Comparison of ENCODE assay signal across 8 cellular contexts in the genomic region with DNA sequence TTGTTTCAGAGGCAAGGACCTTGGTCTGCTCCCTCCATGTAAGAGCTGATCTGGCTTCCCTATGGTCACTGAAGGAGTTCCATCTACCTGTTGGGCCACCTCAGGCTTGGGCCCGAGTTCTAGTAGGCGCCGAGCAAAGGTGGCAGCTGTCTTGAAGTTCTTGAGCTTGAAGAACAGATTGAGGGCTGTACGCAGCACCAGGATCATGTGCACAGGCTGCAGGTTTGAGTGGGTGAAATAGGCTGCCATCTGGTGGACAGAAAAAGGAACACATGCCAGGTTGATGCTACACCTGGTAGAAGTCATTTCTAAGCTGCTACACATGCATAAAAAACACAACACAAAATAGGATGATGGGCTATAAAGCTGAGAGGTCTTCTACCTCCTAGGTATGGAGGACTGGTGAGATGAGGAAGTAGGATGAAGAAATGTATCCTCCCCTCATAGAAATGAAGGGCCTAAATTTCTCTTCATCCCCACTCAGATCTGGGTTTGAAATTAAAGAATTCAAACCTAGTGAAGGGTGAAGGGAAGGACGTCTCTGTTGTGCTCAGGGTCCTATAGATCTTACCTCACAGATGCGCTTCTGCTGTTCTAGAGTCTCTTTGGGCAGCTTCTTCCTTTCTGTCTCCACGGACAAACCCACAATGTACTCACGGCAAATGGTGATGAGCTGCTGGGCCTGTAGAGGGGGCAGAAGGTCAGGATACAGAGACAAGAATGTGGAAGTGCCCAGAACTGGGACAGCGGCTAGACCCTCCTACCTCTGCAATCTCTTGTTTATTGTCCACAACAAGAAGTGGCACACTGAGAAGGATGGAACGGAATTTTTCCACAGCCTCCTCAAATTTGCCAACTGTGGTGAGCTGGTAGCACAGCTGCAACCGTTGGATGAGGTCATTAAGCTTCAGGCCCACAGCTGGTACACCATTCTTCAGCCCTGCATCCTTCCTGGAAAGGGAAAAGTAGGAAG. TPM values are rescaled to one million over a fixed set of nuclear protein-coding genes. Genes with fewer than 3 reads are reported as not detected.
DNase-seq lines count a peak whose midpoint lies in the region; ATAC-seq, FAIRE-seq and TF ChIP-seq lines count a peak whose summit lies in the region.

No MANE protein-coding gene starts in this region.

- H3K4me2 ChIP-seq in DND-41 (ENCODE audit: insufficient read depth, low read length): no peak overlapping the region
- H3K4me2 ChIP-seq in GM12878 (ENCODE audit: control insufficient read depth, insufficient read depth): no peak overlapping the region
- H3K4me2 ChIP-seq in smooth muscle cell: no peak overlapping the region

- peaks cover 65% of the 10 kb centered on the region for H3F3A ChIP-seq in smooth muscle cell (ENCODE audit: low read depth)

- no peak for TF ChIP-seq POLR2A in GM12878 (IDR thresholded peaks at IDR 0.05; ENCODE audit: low read depth, low read length)

- TF ChIP-seq EP300 in GM12878 (IDR thresholded peaks at IDR 0.05; ENCODE audit: borderline replicate concordance in 1 of 2, control insufficient read depth in 1 of 2, low read depth in 2 of 2, low read length in 2 of 2): no peak

- H3K27me3 ChIP-seq in DND-41 (ENCODE audit: insufficient read depth, low read length, poor library complexity) (no peaks in the 10 kb centered on the region), GM12878 (replicated peaks in 1 of 2; ENCODE audit: control insufficient read depth in 2 of 2, insufficient read depth in 2 of 2, low read length in 1 of 2) (no peaks in the 10 kb centered on the region), smooth muscle cell (ENCODE audit: low read depth) (no peaks in the 10 kb centered on the region)

- POLR2A ChIA-PET in GM12878 (lab: Charles Lee): interaction anchor here (0.8 to 1.2 kb wide), 6 partner anchors 17 to 190 kb away, joined by 3 to 6 read pairs (median 4); a partner anchor contains a TSS

- no peaks in the 10 kb centered on the region for H3K4me1 ChIP-seq in DND-41 (ENCODE audit: insufficient read depth, low read length)
- H3K4me1 ChIP-seq in GM12878 (ENCODE audit: control insufficient read depth, insufficient read depth, low read length): no peaks in the 10 kb centered on the region
- no peaks in the 10 kb centered on the region for H3K4me1 ChIP-seq in smooth muscle cell (ENCODE audit: low read depth)

- intact Hi-C loops in GM12878 (cut with micrococcal nuclease; ENCODE audit: unreplicated experiment): loop anchor here (1.0 to 5.0 kb wide), 4 partner anchors 39 to 190 kb away; no protein-coding TSS in a partner anchor

- CTCF ChIA-PET in GM12878 (lab: Yijun Ruan, JAX): interaction anchor here (0.6 to 10.7 kb wide), 73 partner anchors 8 to 752 kb away, joined by 3 to 231 read pairs (median 5); a partner anchor contains a TSS

- WGBS in GM12878 (ENCODE audit: insufficient coverage, insufficient replicate concordance, low lambda C conversion rate, missing lambda C conversion rate): 41% methylated on average over 11 of the region's 11 CpGs
- WGBS in smooth muscle cell (ENCODE audit: low lambda C conversion rate): 80% methylated on average over 11 of the region's 11 CpGs

- peak; percentile 89 for TF ChIP-seq CTCF in DND-41 (IDR thresholded peaks at IDR 0.05; ENCODE audit: borderline replicate concordance, extremely low read depth, low read length, poor library complexity, severe bottlenecking)
- TF ChIP-seq CTCF in GM12878 (IDR thresholded peaks at IDR 0.05 in 2 of 3, conservative IDR thresholded peaks at IDR 0.05 in 1 of 3; ENCODE audit: control insufficient read depth in 2 of 3, extremely low read depth in 1 of 3, insufficient read depth in 1 of 3, low read depth in 3 of 3, low read length in 3 of 3): peak; percentile 74 to 84 (median 80)
- TF ChIP-seq CTCF in smooth muscle cell (IDR thresholded peaks at IDR 0.05; ENCODE audit: borderline replicate concordance, insufficient read depth, poor library complexity, severe bottlenecking): peak; percentile 72

- H3K36me3 ChIP-seq in DND-41 (ENCODE audit: insufficient read depth, low read length) (peaks cover 74% of the 10 kb centered on the region), GM12878 (ENCODE audit: control insufficient read depth in 2 of 2, insufficient read depth in 2 of 2, low read length in 1 of 2) (peaks cover 34 to 40% of the 10 kb centered on the region in 2 experiments), smooth muscle cell (ENCODE audit: low read depth) (peaks cover 42% of the 10 kb centered on the region)

- H3K27ac ChIP-seq in DND-41 (ENCODE audit: low read length) (no peak overlapping the region), GM12878 (ENCODE audit: control insufficient read depth, insufficient read depth) (no peak overlapping the region), smooth muscle cell (ENCODE audit: low read depth) (no peak overlapping the region)

- H2AFZ ChIP-seq in DND-41 (ENCODE audit: low read depth, low read length): no peak overlapping the region
- H2AFZ ChIP-seq in GM12878 (ENCODE audit: control insufficient read depth, low read depth, low read length): no peak overlapping the region
- H2AFZ ChIP-seq in smooth muscle cell (ENCODE audit: low read depth): no peak overlapping the region

- H3K4me3 ChIP-seq in DND-41 (ENCODE audit: low read depth in 1 of 2, low read length in 2 of 2) (no peak overlapping the region), GM12878 (no peak overlapping the region), smooth muscle cell (no peak overlapping the region)

- SMC1A ChIA-PET in GM12878 (lab: Charles Lee; ENCODE audit: uncharacterized antibody, unreplicated experiment): interaction anchor here (0.6 to 5.0 kb wide), 56 partner anchors 9 to 252 kb away, joined by 3 to 98 read pairs (median 5); a partner anchor contains a TSS

- ATAC-seq in DND-41 (ENCODE audit: insufficient read depth, low read depth) (peak; percentile 96), HG02588 (IDR thresholded peaks at IDR 0.05; ENCODE audit: unreplicated experiment) (peak; percentile 55), GM12878 (peak; percentile 99), GM21717 (IDR thresholded peaks at IDR 0.05; ENCODE audit: unreplicated experiment) (no peak)

- no TSS peak for BruUV-seq in GM12878 (replicated peaks; lab: Mats Ljungman, UMichigan)

- peak; percentile 67 for TF ChIP-seq RAD21 in GM12878 (IDR thresholded peaks at IDR 0.05; ENCODE audit: insufficient read depth, low read depth, low read length)

- in situ Hi-C loops in GM12878 (cut with MboI): loop anchor here (5.0 kb wide), 2 partner anchors 99 to 194 kb away; a partner anchor contains a TSS

- H4K20me1 ChIP-seq in DND-41 (ENCODE audit: insufficient read depth, low read length) (no peaks in the 10 kb centered on the region), GM12878 (ENCODE audit: control insufficient read depth, insufficient read depth) (no peaks in the 10 kb centered on the region), smooth muscle cell (ENCODE audit: low read depth) (peaks cover 66% of the 10 kb centered on the region)

- peak; percentile 70 for DNase-seq in DND-41
- DNase-seq in NCI-H2029 treated with DMSO at 0.1 percent for 48 hours (lab: John Stamatoyannopoulos, UW): peak; percentile 71
- peak; percentile 45 for DNase-seq in GM12878 (ENCODE audit: low read depth, low spot score)
- DNase-seq in hypothalamus (lab: John Stamatoyannopoulos, UW): peak in 39 of 51 donors; percentile 2 to 74 (median 34)
- no peak for DNase-seq in smooth muscle cell (lab: John Stamatoyannopoulos, UW; ENCODE audit: unreplicated experiment)

- no peak overlapping the region for H3K9ac ChIP-seq in DND-41 (ENCODE audit: low read depth, low read length)
- no peak overlapping the region for H3K9ac ChIP-seq in GM12878 (ENCODE audit: control insufficient read depth, insufficient read depth, low read length)
- H3K9ac ChIP-seq in smooth muscle cell (ENCODE audit: low read depth): no peak overlapping the region

- peak; percentile 87 for FAIRE-seq in TTC549 (lab: Jason Lieb, UNC)
- FAIRE-seq in GM12878 (lab: Jason Lieb, UNC): peak; percentile 99

- no peaks in the 10 kb centered on the region for H3K79me2 ChIP-seq in DND-41 (ENCODE audit: insufficient read depth, low read length)
- no peaks in the 10 kb centered on the region for H3K79me2 ChIP-seq in GM12878 (ENCODE audit: control insufficient read depth, insufficient read depth, low read length)
- H3K79me2 ChIP-seq in smooth muscle cell (ENCODE audit: low read depth): no peaks in the 10 kb centered on the region

- no peaks in the 10 kb centered on the region for H3K9me3 ChIP-seq in DND-41 (ENCODE audit: insufficient read depth, low read length, severe bottlenecking)
- H3K9me3 ChIP-seq in GM12878 (replicated peaks; ENCODE audit: control insufficient read depth, insufficient read depth, low read length): no peaks in the 10 kb centered on the region
- H3K9me3 ChIP-seq in smooth muscle cell (replicated peaks; ENCODE audit: low read depth): no peaks in the 10 kb centered on the region

- RAD21 ChIA-PET in GM12878 (lab: Charles Lee; ENCODE audit: unreplicated experiment): interaction anchor here (0.6 to 5.5 kb wide), 34 partner anchors 10 to 317 kb away, joined by 3 to 105 read pairs (median 5); a partner anchor contains a TSS

RNA-seq across cellular contexts. Expression of a gene that starts 6.6 kb away (rescaled TPM):
- 72.6 and 76.5 TPM in 2 replicates for total RNA-seq in GM12878 (2013; cell fraction: nucleolus; rRNA removed)
- total RNA-seq in GM12878 (2014; rRNA removed) (33.9 and 34.5 TPM in 2 replicates), GM12878 (2014; rRNA removed; fragmentation: Illumina TruSeq; extraction: Trizol) (26.9 and 27.6 TPM in 2 replicates), GM12878 (2021) (46.5 and 47.2 TPM in 2 replicates), smooth muscle cell (40.2 and 47.1 TPM in 2 replicates)
- 15.4 TPM for polyA plus RNA-seq in GM12878 (2011; ENCODE audit: low read depth)
- polyA plus RNA-seq in GM12878 (2011; rRNA removed) (58.1 and 72.2 TPM in 2 replicates), GM12878 (2014; fragmentation: Illumina TruSeq; extraction: Trizol) (39.1 and 49.5 TPM in 2 replicates), GM12878 (2014; fragmentation: Nextera tagmentation; extraction: Ambion mirVana) (10 to 100 TPM; 29.4 to 50.8 TPM), GM12878 (2014; rRNA removed) (24.9 and 27.1 TPM in 2 replicates), GM12878 (2016; fragmentation: Nextera tagmentation; extraction: Ambion mirVana) (10 to 100 TPM; 40.1 to 42.2 TPM), smooth muscle cell (29.2 and 34.5 TPM in 2 replicates)
- 33.2 and 38.9 TPM in 2 replicates for polyA plus RNA-seq in GM12878 (2011; cell fraction: cytosol; rRNA removed)
- polyA plus RNA-seq in GM12878 (2011; cell fraction: nucleus; rRNA removed): 31.6 and 55.3 TPM in 2 replicates
- polyA plus RNA-seq in GM12878 (2012): 20.2 and 24.2 TPM in 2 replicates
- 47.9 and 64.5 TPM in 2 replicates for polyA minus RNA-seq in GM12878 (2011; rRNA and poly(A)+ RNA removed)
- polyA minus RNA-seq in GM12878 (2011; cell fraction: cytosol; rRNA and poly(A)+ RNA removed): 7.1 and 10.7 TPM in 2 replicates
- 36.0 and 42.8 TPM in 2 replicates for polyA minus RNA-seq in GM12878 (2011; cell fraction: nucleus; rRNA and poly(A)+ RNA removed)

RNA-seq across cellular contexts. Expression of a gene that starts 29.2 kb away (rescaled TPM):
- 503 and 542 TPM in 2 replicates for total RNA-seq in GM12878 (2013; cell fraction: nucleolus; rRNA removed)
- total RNA-seq in GM12878 (2014; rRNA removed) (81.3 and 95.1 TPM in 2 replicates), GM12878 (2014; rRNA removed; fragmentation: Illumina TruSeq; extraction: Trizol) (69.1 and 70.0 TPM in 2 replicates), GM12878 (2021) (88.9 and 108 TPM in 2 replicates), smooth muscle cell (56.7 and 63.6 TPM in 2 replicates)
- polyA plus RNA-seq in GM12878 (2011; ENCODE audit: low read depth): 49.4 TPM
- polyA plus RNA-seq in GM12878 (2011; rRNA removed) (152 and 168 TPM in 2 replicates), GM12878 (2014; fragmentation: Illumina TruSeq; extraction: Trizol) (88.0 and 110 TPM in 2 replicates), GM12878 (2014; fragmentation: Nextera tagmentation; extraction: Ambion mirVana) (10 to 100 TPM; 10.4 to 18.7 TPM), GM12878 (2014; rRNA removed) (100 and 101 TPM in 2 replicates), GM12878 (2016; fragmentation: Nextera tagmentation; extraction: Ambion mirVana) (10 to 100 TPM; 83.1 to 86.0 TPM), smooth muscle cell (79.9 and 92.6 TPM in 2 replicates)
- polyA plus RNA-seq in GM12878 (2011; cell fraction: cytosol; rRNA removed): 93.7 and 126 TPM in 2 replicates
- 759 and 982 TPM in 2 replicates for polyA plus RNA-seq in GM12878 (2011; cell fraction: nucleus; rRNA removed)
- 81.8 and 83.3 TPM in 2 replicates for polyA plus RNA-seq in GM12878 (2012)
- 97.6 and 114 TPM in 2 replicates for polyA minus RNA-seq in GM12878 (2011; rRNA and poly(A)+ RNA removed)
- 29.4 and 47.1 TPM in 2 replicates for polyA minus RNA-seq in GM12878 (2011; cell fraction: cytosol; rRNA and poly(A)+ RNA removed)
- 136 and 161 TPM in 2 replicates for polyA minus RNA-seq in GM12878 (2011; cell fraction: nucleus; rRNA and poly(A)+ RNA removed)

RNA-seq across cellular contexts. Expression of a gene that starts 51.5 kb away (rescaled TPM):
- total RNA-seq in GM12878 (2013; cell fraction: nucleolus; rRNA removed): 126 and 149 TPM in 2 replicates
- total RNA-seq in GM12878 (2014; rRNA removed): 125 and 127 TPM in 2 replicates
- total RNA-seq in GM12878 (2014; rRNA removed; fragmentation: Illumina TruSeq; extraction: Trizol): 91.6 and 98.3 TPM in 2 replicates
- 119 and 125 TPM in 2 replicates for total RNA-seq in GM12878 (2021)
- 118 TPM for polyA plus RNA-seq in GM12878 (2011; ENCODE audit: low read depth)
- polyA plus RNA-seq in GM12878 (2011; rRNA removed): 168 and 180 TPM in 2 replicates
- polyA plus RNA-seq in GM12878 (2011; cell fraction: cytosol; rRNA removed): 158 and 160 TPM in 2 replicates
- 91.3 and 92.3 TPM in 2 replicates for polyA plus RNA-seq in GM12878 (2011; cell fraction: nucleus; rRNA removed)
- polyA plus RNA-seq in GM12878 (2012): 108 and 110 TPM in 2 replicates
- 142 and 184 TPM in 2 replicates for polyA plus RNA-seq in GM12878 (2014; fragmentation: Illumina TruSeq; extraction: Trizol)
- polyA plus RNA-seq in GM12878 (2014; fragmentation: Nextera tagmentation; extraction: Ambion mirVana): 10 to 100 TPM; 53.7 to 70.6 TPM
- polyA plus RNA-seq in GM12878 (2014; rRNA removed): 93.8 and 108 TPM in 2 replicates
- polyA plus RNA-seq in GM12878 (2016; fragmentation: Nextera tagmentation; extraction: Ambion mirVana): 100 to 1,000 TPM; 163 to 169 TPM
- 281 and 355 TPM in 2 replicates for polyA minus RNA-seq in GM12878 (2011; rRNA and poly(A)+ RNA removed)
- 82.9 and 103 TPM in 2 replicates for polyA minus RNA-seq in GM12878 (2011; cell fraction: cytosol; rRNA and poly(A)+ RNA removed)
- 63.6 and 72.9 TPM in 2 replicates for polyA minus RNA-seq in GM12878 (2011; cell fraction: nucleus; rRNA and poly(A)+ RNA removed)
- 171 and 197 TPM in 2 replicates for total RNA-seq in smooth muscle cell
- polyA plus RNA-seq in smooth muscle cell: 182 and 196 TPM in 2 replicates

RNA-seq across cellular contexts. Expression of a gene that starts 51.6 kb away (rescaled TPM):
- 108 and 122 TPM in 2 replicates for total RNA-seq in GM12878 (2013; cell fraction: nucleolus; rRNA removed)
- total RNA-seq in GM12878 (2014; rRNA removed) (34.0 and 34.1 TPM in 2 replicates), GM12878 (2014; rRNA removed; fragmentation: Illumina TruSeq; extraction: Trizol) (34.5 and 36.6 TPM in 2 replicates), GM12878 (2021) (62.5 and 68.3 TPM in 2 replicates), smooth muscle cell (67.4 and 73.4 TPM in 2 replicates)
- polyA plus RNA-seq in GM12878 (2011; ENCODE audit: low read depth): 37.4 TPM
- polyA plus RNA-seq in GM12878 (2011; rRNA removed) (45.9 and 88.2 TPM in 2 replicates), GM12878 (2014; fragmentation: Illumina TruSeq; extraction: Trizol) (81.5 and 92.9 TPM in 2 replicates), GM12878 (2014; fragmentation: Nextera tagmentation; extraction: Ambion mirVana) (10 to 100 TPM; 33.3 to 41.6 TPM), GM12878 (2014; rRNA removed) (57.0 and 58.0 TPM in 2 replicates), GM12878 (2016; fragmentation: Nextera tagmentation; extraction: Ambion mirVana) (10 to 100 TPM; 63.7 to 66.5 TPM), smooth muscle cell (67.6 and 81.4 TPM in 2 replicates)
- polyA plus RNA-seq in GM12878 (2011; cell fraction: cytosol; rRNA removed): 81.8 and 98.9 TPM in 2 replicates
- polyA plus RNA-seq in GM12878 (2011; cell fraction: nucleus; rRNA removed): 161 and 187 TPM in 2 replicates
- 51.6 and 56.7 TPM in 2 replicates for polyA plus RNA-seq in GM12878 (2012)
- 101 and 113 TPM in 2 replicates for polyA minus RNA-seq in GM12878 (2011; rRNA and poly(A)+ RNA removed)
- polyA minus RNA-seq in GM12878 (2011; cell fraction: cytosol; rRNA and poly(A)+ RNA removed): 29.8 and 34.2 TPM in 2 replicates
- polyA minus RNA-seq in GM12878 (2011; cell fraction: nucleus; rRNA and poly(A)+ RNA removed): 69.2 and 76.1 TPM in 2 replicates
